8 cellular contexts compared by ENCODE assay signal in the genomic region with DNA sequence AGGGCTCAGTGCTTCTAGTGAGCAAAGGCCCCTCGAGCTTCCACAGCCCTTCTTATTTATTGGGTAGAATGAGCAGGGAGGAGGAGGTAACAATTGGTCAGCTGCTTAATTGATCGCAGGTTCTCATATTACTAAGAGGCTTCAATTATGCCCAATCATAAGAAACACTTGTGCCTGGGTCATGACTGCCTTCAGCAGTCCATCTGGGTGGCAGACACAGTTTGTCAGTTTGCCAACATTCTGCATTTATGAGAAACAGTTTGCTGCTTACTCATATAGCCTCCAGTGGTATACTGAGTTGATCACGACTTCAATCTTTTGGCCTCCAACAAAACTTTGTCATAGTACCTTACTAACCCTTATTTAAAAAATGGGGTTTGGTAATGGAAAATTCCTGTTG.
DNase-seq lines count a peak whose midpoint lies in the region; TF ChIP-seq lines count a peak whose summit lies in the region.
"Not testable (repeated sequence)": the region's sequence is repeated elsewhere in the genome, so short reads cannot be mapped to it uniquely, and the experiment has no call there.

No MANE protein-coding gene starts in this region.

- not testable (repeated sequence) for TF ChIP-seq CTCF in BE2C (IDR thresholded peaks at IDR 0.05; ENCODE audit: low read depth, low read length); PC-9 (conservative IDR thresholded peaks at IDR 0.05); epithelial cell of esophagus (IDR thresholded peaks at IDR 0.05; ENCODE audit: insufficient read depth, low read depth, low read length, missing control alignments)

- not testable (repeated sequence) for H3K9me2 ChIP-seq in PC-9 (ENCODE audit: insufficient read depth)

- DNase-seq in BE2C: peak; percentile 49
- DNase-seq in HPDE6-E6E7 (ENCODE audit: extremely low spot score): peak; percentile 0
- peak; percentile 17 for DNase-seq in NCI-H1092 treated with DMSO at 0.1 percent for 48 hours (lab: John Stamatoyannopoulos, UW)
- peak; percentile 65 for DNase-seq in NCI-H69 (lab: John Stamatoyannopoulos, UW)
- DNase-seq in PC-9: peak; percentile 19 to 57
- DNase-seq in T1000 (lab: John Stamatoyannopoulos, UW): peak; percentile 45
- DNase-seq in epithelial cell of esophagus (ENCODE audit: low read depth): peak; percentile 60
- peak; percentile 27 for DNase-seq in kidney tubule cell (ENCODE audit: low spot score)

- POLR2A ChIA-PET in PC-9 (lab: Charles Lee; ENCODE audit: unreplicated experiment): not testable (repeated sequence)

- H3K27me3 ChIP-seq in BE2C; PC-9 (ENCODE audit: insufficient read depth, low read depth): not testable (repeated sequence)

- CTCF ChIA-PET in PC-9 (lab: Charles Lee): not testable (repeated sequence)

- not testable (repeated sequence) for H3K4me1 ChIP-seq in BE2C; PC-9 (replicated peaks; ENCODE audit: insufficient read depth)

- H3K36me3 ChIP-seq in BE2C; PC-9 (ENCODE audit: low read depth): not testable (repeated sequence)

- H3K79me2 ChIP-seq in PC-9 (ENCODE audit: low read depth): not testable (repeated sequence)

- not testable (repeated sequence) for H3K9me3 ChIP-seq in BE2C; PC-9 (ENCODE audit: insufficient read depth, low read depth)

- H3K4me2 ChIP-seq in PC-9: not testable (repeated sequence)

- not testable (repeated sequence) for H3K4me3 ChIP-seq in BE2C (ENCODE audit: low read depth, low read length); PC-9; epithelial cell of esophagus (ENCODE audit: low read length)

- H3K27ac ChIP-seq in PC-9: not testable (repeated sequence)

- intact Hi-C loops in PC-9 (cut with micrococcal nuclease; ENCODE audit: unreplicated experiment): loop anchor here (1.0 kb wide), 1 partner anchor 29 kb away; no protein-coding TSS in a partner anchor

- H3F3A ChIP-seq in PC-9 (ENCODE audit: insufficient read depth, low read depth): not testable (repeated sequence)

- H2AFZ ChIP-seq in PC-9: not testable (repeated sequence)

- not testable (repeated sequence) for BruUV-seq in PC-9 (replicated peaks; lab: Mats Ljungman, UMichigan)

- not testable (repeated sequence) for H4K20me1 ChIP-seq in PC-9 (ENCODE audit: insufficient read depth)

Comparison
In these comparisons a context has a peak if more than half of its experiments do, and no peak if none do; other contexts are left out.
1. DNase-seq: peak in every context shown above with its lines; median percentile 65 in NCI-H69; 60 in epithelial cell of esophagus; 49 in BE2C; 45 in T1000; 38 in PC-9; 27 in kidney tubule cell; 17 in NCI-H1092 treated with DMSO at 0.1 percent for 48 hours; 0 in HPDE6-E6E7.